8 cellular contexts compared by ENCODE assay signal in genomic region chr20:63215101-63216040, GRCh38. TPM values are rescaled to one million over a fixed set of nuclear protein-coding genes. Genes with fewer than 3 reads are reported as not detected.
DNase-seq lines count a peak whose midpoint lies in the region; ATAC-seq, FAIRE-seq and TF ChIP-seq lines count a peak whose summit lies in the region.

No MANE protein-coding gene starts in this region.

- H3K9me3 Mint-ChIP-seq in T-helper 2 cell treated with Interferon-gamma antibody and Interleukin-4, amounts not matched to agents 5 μg/mL and 100 μg/mL, for 36 hours, result no peaks in the 10 kb centered on the region
- H3K9me3 Mint-ChIP-seq in naive thymus-derived CD4-positive, alpha-beta T cell, result no peaks in the 10 kb centered on the region

- no peaks in the 10 kb centered on the region for H3K9me3 ChIP-seq in naive thymus-derived CD4-positive, alpha-beta T cell (ENCODE audit: control insufficient read depth in 2 of 3, low read length in 3 of 3)

- DNase-seq in D721Med (ENCODE audit: insufficient read length, low spot score) (no peak), HTR-8/SVneo (ENCODE audit: insufficient read length, low spot score) (peak; percentile 82), epithelial cell of prostate (ENCODE audit: low read depth, low spot score) (no peak), NCI-H774 (lab: John Stamatoyannopoulos, UW) (no peak)
- DNase-seq in T-helper 2 cell treated with Interferon-gamma antibody and Interleukin-4, amounts not matched to agents 5 μg/mL and 100 μg/mL, for 36 hours (ENCODE audit: low spot score), result peak; percentile 29
- DNase-seq in naive thymus-derived CD4-positive, alpha-beta T cell, result peak in 2 of 9 donors; percentile 13 to 45

- peak overlapping the region; percentile 66 for H3K27ac ChIP-seq in epithelial cell of prostate
- H3K27ac ChIP-seq in naive thymus-derived CD4-positive, alpha-beta T cell (ENCODE audit: low read depth, low read length), result peak overlapping the region; percentile 95

- peak overlapping the region; percentile 97 for H3K4me3 Mint-ChIP-seq in T-helper 2 cell treated with Interferon-gamma antibody and Interleukin-4, amounts not matched to agents 5 μg/mL and 100 μg/mL, for 36 hours
- H3K4me3 Mint-ChIP-seq in naive thymus-derived CD4-positive, alpha-beta T cell, result peak overlapping the region; percentile 88 to 97 (median 92)

- peaks cover 32% of the 10 kb centered on the region for H3K4me1 Mint-ChIP-seq in T-helper 2 cell treated with Interferon-gamma antibody and Interleukin-4, amounts not matched to agents 5 μg/mL and 100 μg/mL, for 36 hours (ENCODE audit: low read depth)
- peaks cover 43 to 58% (median 54%) of the 10 kb centered on the region in 7 donors for H3K4me1 Mint-ChIP-seq in naive thymus-derived CD4-positive, alpha-beta T cell

- ATAC-seq in GM19395 (IDR thresholded peaks at IDR 0.05; ENCODE audit: unreplicated experiment), result peak; percentile 14
- no peak for ATAC-seq in naive thymus-derived CD4-positive, alpha-beta T cell
- ATAC-seq in HG02798 (IDR thresholded peaks at IDR 0.05; ENCODE audit: poor library complexity, unreplicated experiment), result no peak

- H3K27me3 ChIP-seq in naive thymus-derived CD4-positive, alpha-beta T cell (ENCODE audit: control insufficient read depth in 2 of 2, insufficient read depth in 2 of 2, low read length in 2 of 2), result no peaks in the 10 kb centered on the region

- peaks cover 29% of the 10 kb centered on the region for H3K36me3 Mint-ChIP-seq in T-helper 2 cell treated with Interferon-gamma antibody and Interleukin-4, amounts not matched to agents 5 μg/mL and 100 μg/mL, for 36 hours (ENCODE audit: low read depth)
- peaks cover 7 to 31% (median 15%) of the 10 kb centered on the region in 5 donors for H3K36me3 Mint-ChIP-seq in naive thymus-derived CD4-positive, alpha-beta T cell

- FAIRE-seq in D721Med (lab: Jason Lieb, UNC), result no peak
- FAIRE-seq in HTR-8/SVneo (lab: Jason Lieb, UNC), result peak; percentile 26

- intact Hi-C loops in naive thymus-derived CD4-positive, alpha-beta T cell (cut with micrococcal nuclease), result loop anchor here (1.0 to 10.0 kb wide), 9 partner anchors 57 to 847 kb away; partner anchors contain the start of genes ARFGAP1 (in 2 of the 2), UCKL1 (in 2 of the 2), GID8 (in 1 of the 2) and MRGBP (in 1 of the 2)

- TF ChIP-seq CTCF in D721Med (IDR thresholded peaks at IDR 0.05; ENCODE audit: insufficient read depth, missing control alignments), result peak; percentile 25

- no peaks in the 10 kb centered on the region for H3K27me3 Mint-ChIP-seq in T-helper 2 cell treated with Interferon-gamma antibody and Interleukin-4, amounts not matched to agents 5 μg/mL and 100 μg/mL, for 36 hours (ENCODE audit: low read depth)
- H3K27me3 Mint-ChIP-seq in naive thymus-derived CD4-positive, alpha-beta T cell, result peaks cover 0 to 6% (median 0%) of the 10 kb centered on the region in 5 donors

- CTCF ChIA-PET in naive thymus-derived CD4-positive, alpha-beta T cell (lab: Charles Lee), result interaction anchor here (3.2 kb wide), 1 partner anchor 8 kb away, joined by 20 read pairs; no protein-coding TSS in a partner anchor

- POLR2A ChIA-PET in naive thymus-derived CD4-positive, alpha-beta T cell (lab: Charles Lee), result interaction anchor here (0.6 to 1.2 kb wide), 4 partner anchors 50 to 1040 kb away, joined by 3 read pairs; partner anchors contain the start of gene PCMTD2

- peak overlapping the region; percentile 62 for H3K4me3 ChIP-seq in naive thymus-derived CD4-positive, alpha-beta T cell (ENCODE audit: low read length)

- peaks cover 0 to 37% (median 10%) of the 10 kb centered on the region in 3 experiments for H3K36me3 ChIP-seq in naive thymus-derived CD4-positive, alpha-beta T cell (ENCODE audit: control insufficient read depth in 2 of 3, insufficient read depth in 3 of 3, low read length in 3 of 3)

- peaks cover 10 to 42% of the 10 kb centered on the region in 2 donors for H3K4me1 ChIP-seq in naive thymus-derived CD4-positive, alpha-beta T cell (ENCODE audit: control insufficient read depth in 2 of 2, insufficient read depth in 2 of 2, low read length in 2 of 2)

- peak overlapping the region; percentile 81 for H3K27ac Mint-ChIP-seq in T-helper 2 cell treated with Interferon-gamma antibody and Interleukin-4, amounts not matched to agents 5 μg/mL and 100 μg/mL, for 36 hours
- peak overlapping the region; percentile 79 to 94 (median 89) for H3K27ac Mint-ChIP-seq in naive thymus-derived CD4-positive, alpha-beta T cell

RNA-seq across cellular contexts. Expression of gene YTHDF1, which starts 0.6 kb away (rescaled TPM):
- 10 to 100 TPM; 35.9 to 52.1 (median 42.0) TPM for total RNA-seq in naive thymus-derived CD4-positive, alpha-beta T cell
- 10 to 100 TPM; 27.5 to 46.9 TPM for polyA plus RNA-seq in naive thymus-derived CD4-positive, alpha-beta T cell

RNA-seq across cellular contexts. Expression of gene BIRC7, which starts 20.3 kb away (rescaled TPM):
- not detected for total RNA-seq in naive thymus-derived CD4-positive, alpha-beta T cell
- polyA plus RNA-seq in naive thymus-derived CD4-positive, alpha-beta T cell, result not detected

RNA-seq across cellular contexts. Expression of gene NKAIN4, which starts 38.9 kb away (rescaled TPM):
- not detected for total RNA-seq in naive thymus-derived CD4-positive, alpha-beta T cell
- polyA plus RNA-seq in naive thymus-derived CD4-positive, alpha-beta T cell, result not detected

RNA-seq across cellular contexts. Expression of gene ARFGAP1, which starts 57.2 kb away (rescaled TPM):
- 100 to 1,000 TPM in 4 of 5 experiments, 10 to 100 TPM in 1; 90.6 to 119 (median 107) TPM for total RNA-seq in naive thymus-derived CD4-positive, alpha-beta T cell
- polyA plus RNA-seq in naive thymus-derived CD4-positive, alpha-beta T cell, result 10 to 100 TPM; 15.9 to 24.4 TPM

Comparison
In these comparisons a context has a peak if more than half of its experiments do, and no peak if none do; other contexts are left out.
1. DNase-seq: peak in HTR-8/SVneo (single experiment) and T-helper 2 cell treated with Interferon-gamma antibody and Interleukin-4, amounts not matched to agents 5 μg/mL and 100 μg/mL, for 36 hours (single experiment); none in D721Med (single experiment), epithelial cell of prostate (single experiment) and NCI-H774 (single experiment).